Comparison of ENCODE assay signal across 8 cellular contexts in genomic region chr11:82927264-82927880, GRCh38. TPM values are rescaled to one million over a fixed set of nuclear protein-coding genes. Genes with fewer than 3 reads are reported as not detected.
DNase-seq lines count a peak whose midpoint lies in the region; ATAC-seq and TF ChIP-seq lines count a peak whose summit lies in the region.

No MANE protein-coding gene starts in this region.

- no peaks in the 10 kb centered on the region for H3K79me2 ChIP-seq in osteoblast (ENCODE audit: insufficient read depth, low read length)

- no peak overlapping the region for H3K27ac ChIP-seq in osteoblast (ENCODE audit: low read depth, low read length)

- no peaks in the 10 kb centered on the region for H4K20me1 ChIP-seq in osteoblast (ENCODE audit: insufficient read depth, low read length)

- H3K4me3 ChIP-seq in GM12864 (ENCODE audit: low read depth, low read length) (no peak overlapping the region), osteoblast (ENCODE audit: insufficient read depth, low read length) (no peak overlapping the region)

- H3K4me2 ChIP-seq in osteoblast (ENCODE audit: insufficient read depth, low read length) = no peak overlapping the region

- peak; percentile 74 for TF ChIP-seq CTCF in GM12864 (IDR thresholded peaks at IDR 0.05; ENCODE audit: low read depth, low read length, missing control alignments)
- TF ChIP-seq CTCF in osteoblast (IDR thresholded peaks at IDR 0.05; ENCODE audit: extremely low read depth, low read depth, low read length) = peak; percentile 83

- no peak overlapping the region for H2AFZ ChIP-seq in osteoblast (ENCODE audit: low read length)

- POLR2A ChIA-PET in HEK293T (lab: Yijun Ruan, JAX) = interaction anchor here (1.0 kb wide), 1 partner anchor 26 kb away, joined by 6 read pairs; the partner anchor contains the start of gene DDIAS

- H3K4me1 ChIP-seq in osteoblast (ENCODE audit: insufficient read depth, low read length) = no peaks in the 10 kb centered on the region

- CTCF ChIA-PET in HEK293T (lab: Yijun Ruan, JAX) = interaction anchor here (0.9 to 1.8 kb wide), 4 partner anchors 27 to 77 kb away, joined by 3 to 15 read pairs (median 4); partner anchors contain the start of gene PRCP

- no peaks in the 10 kb centered on the region for H3K9me3 ChIP-seq in osteoblast (ENCODE audit: low read depth, low read length)

- peak; percentile 59 for DNase-seq in Ammon's horn (ENCODE audit: low spot score)
- peak; percentile 55 for DNase-seq in GM12864 (ENCODE audit: low read depth)
- DNase-seq in HEK293T (ENCODE audit: extremely low spot score) = peak; percentile 51
- DNase-seq in NCI-H1048 (lab: John Stamatoyannopoulos, UW) = peak; percentile 2
- peak in 3 of 5 donors; percentile 2 to 68 (median 25) for DNase-seq in T-helper 1 cell
- DNase-seq in osteoblast (ENCODE audit: insufficient read length, low spot score, missing footprints) = peak; percentile 74
- DNase-seq in OCI-M2 (lab: John Stamatoyannopoulos, UW; ENCODE audit: unreplicated experiment) = no peak

- no peaks in the 10 kb centered on the region for H3K36me3 ChIP-seq in osteoblast (ENCODE audit: insufficient read depth, low read length)

- H3K27me3 ChIP-seq in osteoblast (ENCODE audit: insufficient read depth, low read length) = no peaks in the 10 kb centered on the region

- peak; percentile 73 for ATAC-seq in esophagus mucosa

TF ChIP-seq in HEK293T, 16 proteins besides CTCF, POLR2A, EP300 and RAD21:
- TF ChIP-seq TARDBP (IDR thresholded peaks at IDR 0.05) (no peak), SUZ12 (IDR thresholded peaks at IDR 0.05) (no peak), ARNT (IDR thresholded peaks at IDR 0.05) (no peak), NFRKB (IDR thresholded peaks at IDR 0.05) (no peak), FOXK2 (IDR thresholded peaks at IDR 0.05) (no peak), FOXA1 (IDR thresholded peaks at IDR 0.05) (no peak), L3MBTL2 (conservative IDR thresholded peaks at IDR 0.05) (no peak), HDGF (IDR thresholded peaks at IDR 0.05; ENCODE audit: borderline replicate concordance) (no peak), ELF4 (IDR thresholded peaks at IDR 0.05) (no peak), BHLHE40 (IDR thresholded peaks at IDR 0.05; ENCODE audit: borderline replicate concordance) (no peak), CTBP1 (IDR thresholded peaks at IDR 0.05; ENCODE audit: borderline replicate concordance) (no peak), FOXM1 (IDR thresholded peaks at IDR 0.05; ENCODE audit: borderline replicate concordance) (no peak), ZNF384 (IDR thresholded peaks at IDR 0.05) (no peak), LEF1 (IDR thresholded peaks at IDR 0.05; ENCODE audit: borderline replicate concordance) (no peak), SP1 (IDR thresholded peaks at IDR 0.05) (no peak)
- TF ChIP-seq, protein P1, sequence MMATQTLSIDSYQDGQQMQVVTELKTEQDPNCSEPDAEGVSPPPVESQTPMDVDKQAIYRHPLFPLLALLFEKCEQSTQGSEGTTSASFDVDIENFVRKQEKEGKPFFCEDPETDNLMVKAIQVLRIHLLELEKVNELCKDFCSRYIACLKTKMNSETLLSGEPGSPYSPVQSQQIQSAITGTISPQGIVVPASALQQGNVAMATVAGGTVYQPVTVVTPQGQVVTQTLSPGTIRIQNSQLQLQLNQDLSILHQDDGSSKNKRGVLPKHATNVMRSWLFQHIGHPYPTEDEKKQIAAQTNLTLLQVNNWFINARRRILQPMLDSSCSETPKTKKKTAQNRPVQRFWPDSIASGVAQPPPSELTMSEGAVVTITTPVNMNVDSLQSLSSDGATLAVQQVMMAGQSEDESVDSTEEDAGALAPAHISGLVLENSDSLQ (IDR thresholded peaks at IDR 0.05) = no peak

RNA-seq across cellular contexts. Expression of gene DDIAS, which starts 25.8 kb away (rescaled TPM):
- 8.9 TPM for total RNA-seq in esophagus mucosa
- total RNA-seq in osteoblast = 1.5 and 1.8 TPM in 2 replicates

RNA-seq across cellular contexts. Expression of gene PRCP, which starts 27.1 kb away (rescaled TPM):
- 48.5 TPM for total RNA-seq in esophagus mucosa
- total RNA-seq in osteoblast = 52.5 and 67.5 TPM in 2 replicates
